8 cellular contexts compared by ENCODE assay signal in genomic region chr1:6603424-6603850, GRCh38. TPM values are rescaled to one million over a fixed set of nuclear protein-coding genes. Genes with fewer than 3 reads are reported as not detected.
DNase-seq lines count a peak whose midpoint lies in the region; ATAC-seq and TF ChIP-seq lines count a peak whose summit lies in the region.

No MANE protein-coding gene starts in this region.

- H3K27me3 ChIP-seq in Caco-2 (replicated peaks; ENCODE audit: control insufficient read depth, insufficient read depth, low read length) (no peaks in the 10 kb centered on the region), esophagus muscularis mucosa (no peaks in the 10 kb centered on the region)

- H3K9me3 ChIP-seq in Caco-2: no peaks in the 10 kb centered on the region
- no peaks in the 10 kb centered on the region for H3K9me3 ChIP-seq in esophagus muscularis mucosa

- DNase-seq in Caco-2: peak; percentile 65 to 73
- DNase-seq in NCI-H2227 treated with DMSO at 0.1 percent for 48 hours (lab: John Stamatoyannopoulos, UW): peak; percentile 65
- DNase-seq in activated T-cell treated with anti-CD3 and anti-CD28 coated beads for 24 hours (ENCODE audit: low read depth): peak; percentile 46
- no peak for DNase-seq in esophagus muscularis mucosa (ENCODE audit: extremely low spot score)
- no peak for DNase-seq in middle frontal gyrus (ENCODE audit: extremely low spot score, low spot score)

- peak; percentile 47 for TF ChIP-seq POLR2A in esophagus muscularis mucosa (IDR thresholded peaks at IDR 0.05; ENCODE audit: low read depth)

- H3K9me3 Mint-ChIP-seq in Caco-2 (ENCODE audit: unreplicated experiment): no peaks in the 10 kb centered on the region
- H3K9me3 Mint-ChIP-seq in nephron: no peaks in the 10 kb centered on the region

- H3K27ac Mint-ChIP-seq in Caco-2 (ENCODE audit: unreplicated experiment) (peak overlapping the region; percentile 96), nephron (peak overlapping the region; percentile 99 to 100 (median 100))

- 4% methylated on average over 21 of the region's 29 CpGs for WGBS in esophagus muscularis mucosa
- WGBS in urinary bladder: 1% methylated on average over 29 of the region's 29 CpGs

- CTCF ChIA-PET in Caco-2 (lab: Charles Lee): no interaction called here

- H3K27ac ChIP-seq in esophagus muscularis mucosa (replicated peaks in 1 of 4) (peak overlapping the region; percentile 96 to 99 (median 98)), urinary bladder (ENCODE audit: low read depth) (peak overlapping the region; percentile 99)

- POLR2A ChIA-PET in Caco-2 (lab: Charles Lee): interaction anchor here (0.9 to 1.5 kb wide), 4 partner anchors 12 to 98 kb away, joined by 3 to 8 read pairs (median 4); partner anchors contain the start of genes DNAJC11 and ZBTB48

- no TSS peak for BruUV-seq in Caco-2 (replicated peaks; lab: Mats Ljungman, UMichigan)

- intact Hi-C loops in Caco-2 (cut with micrococcal nuclease; ENCODE audit: unreplicated experiment): loop anchor here (10.0 kb wide), 2 partner anchors 49 to 109 kb away; partner anchors contain the start of genes NOL9, PLEKHG5 and TAS1R1
- intact Hi-C loops in esophagus muscularis mucosa (cut with DNase I): no loop called here

- H3K4me1 ChIP-seq in Caco-2 (peaks cover 9% of the 10 kb centered on the region; the same call in 1 of the 2 replicates), esophagus muscularis mucosa (peaks cover 43 to 72% (median 64%) of the 10 kb centered on the region in 4 donors), urinary bladder (ENCODE audit: insufficient read depth) (no peaks in the 10 kb centered on the region)

- H3K4me3 ChIP-seq in Caco-2 (ENCODE audit: low read depth, low read length) (peak overlapping the region; percentile 56), esophagus muscularis mucosa (peak overlapping the region; percentile 70 to 83 (median 76)), urinary bladder (ENCODE audit: low read depth, low read length) (peak overlapping the region; percentile 77)

- H3K4me1 Mint-ChIP-seq in Caco-2 (ENCODE audit: low read depth, unreplicated experiment): no peaks in the 10 kb centered on the region
- H3K4me1 Mint-ChIP-seq in nephron: peaks cover 43% of the 10 kb centered on the region

- no peak for TF ChIP-seq EP300 in esophagus muscularis mucosa (IDR thresholded peaks at IDR 0.05)

- H3K27me3 Mint-ChIP-seq in Caco-2 (ENCODE audit: insufficient read depth, unreplicated experiment) (no peaks in the 10 kb centered on the region), nephron (ENCODE audit: low read depth) (no peaks in the 10 kb centered on the region)

- peaks cover 37% of the 10 kb centered on the region for H3K36me3 Mint-ChIP-seq in Caco-2 (ENCODE audit: insufficient read depth, unreplicated experiment)
- H3K36me3 Mint-ChIP-seq in nephron (ENCODE audit: low read depth): no peaks in the 10 kb centered on the region

- H3K4me3 Mint-ChIP-seq in Caco-2 (ENCODE audit: unreplicated experiment) (peak overlapping the region; percentile 96), nephron (peak overlapping the region; percentile 80 to 87 (median 84))

- no peaks in the 10 kb centered on the region for H3K36me3 ChIP-seq in Caco-2 (ENCODE audit: control insufficient read depth, insufficient read depth, low read length)
- peaks cover 6 to 13% (median 10%) of the 10 kb centered on the region in 4 donors for H3K36me3 ChIP-seq in esophagus muscularis mucosa
- H3K36me3 ChIP-seq in urinary bladder (ENCODE audit: insufficient read depth): peaks cover 1% of the 10 kb centered on the region

- no peak for TF ChIP-seq CTCF in Caco-2 (IDR thresholded peaks at IDR 0.05; ENCODE audit: insufficient read depth in 1 of 2, low read depth in 1 of 2, low read length in 1 of 2, severe bottlenecking in 1 of 2, unreplicated experiment in 1 of 2)
- no peak for TF ChIP-seq CTCF in esophagus muscularis mucosa (IDR thresholded peaks at IDR 0.05)
- no peak for TF ChIP-seq CTCF in nephron (IDR thresholded peaks at IDR 0.05; ENCODE audit: unreplicated experiment in 3 of 3)

- peak; percentile 16 for ATAC-seq in GM21723 (IDR thresholded peaks at IDR 0.05; ENCODE audit: unreplicated experiment)

RNA-seq across cellular contexts. Expression of gene KLHL21, which starts 0.8 kb away (rescaled TPM):
- total RNA-seq in Caco-2 (2022) (21.6 and 22.4 TPM in 2 replicates), esophagus muscularis mucosa (100 to 1,000 TPM in 3 of 4 donors, 10 to 100 TPM in 1; 98.4 to 184 (median 130) TPM), urinary bladder (17.0 TPM)
- 72.4 TPM for polyA plus RNA-seq in urinary bladder

RNA-seq across cellular contexts. Expression of gene PHF13, which starts 10.1 kb away (rescaled TPM):
- total RNA-seq in Caco-2 (2022) (20.0 and 21.8 TPM in 2 replicates), esophagus muscularis mucosa (10 to 100 TPM; 16.6 to 32.1 (median 27.9) TPM), urinary bladder (16.3 TPM)
- polyA plus RNA-seq in urinary bladder: 19.0 TPM

RNA-seq across cellular contexts. Expression of gene THAP3, which starts 21.2 kb away (rescaled TPM):
- total RNA-seq in Caco-2 (2022) (13.5 and 15.1 TPM in 2 replicates), esophagus muscularis mucosa (10 to 100 TPM; 13.8 to 34.6 (median 25.0) TPM), urinary bladder (20.3 TPM)
- 29.6 TPM for polyA plus RNA-seq in urinary bladder

RNA-seq across cellular contexts. Expression of gene ZBTB48, which starts 23.6 kb away (rescaled TPM):
- total RNA-seq in Caco-2 (2022): 22.5 and 24.8 TPM in 2 replicates
- total RNA-seq in esophagus muscularis mucosa: 10 to 100 TPM; 15.0 to 24.9 (median 16.4) TPM
- total RNA-seq in urinary bladder: 19.6 TPM
- polyA plus RNA-seq in urinary bladder: 32.2 TPM

RNA-seq across cellular contexts. Expression of gene TAS1R1, which starts 48.3 kb away (rescaled TPM):
- total RNA-seq in Caco-2 (2022) (not detected in 2 replicates), esophagus muscularis mucosa (not detected), urinary bladder (not detected)
- 0.06 TPM for polyA plus RNA-seq in urinary bladder

Comparison
In these comparisons a context has a peak if more than half of its experiments do, and no peak if none do; other contexts are left out.
1. DNase-seq: peak in Caco-2 (2 of 2), NCI-H2227 treated with DMSO at 0.1 percent for 48 hours (single experiment) and activated T-cell treated with anti-CD3 and anti-CD28 coated beads for 24 hours (single experiment); none in esophagus muscularis mucosa (single experiment) and middle frontal gyrus (single experiment).
2. Peak in every context shown above with its lines, with median percentiles within 50 percentile points of each other: H3K4me3 ChIP-seq.